9 cellular contexts compared by ENCODE assay signal in the genomic region with DNA sequence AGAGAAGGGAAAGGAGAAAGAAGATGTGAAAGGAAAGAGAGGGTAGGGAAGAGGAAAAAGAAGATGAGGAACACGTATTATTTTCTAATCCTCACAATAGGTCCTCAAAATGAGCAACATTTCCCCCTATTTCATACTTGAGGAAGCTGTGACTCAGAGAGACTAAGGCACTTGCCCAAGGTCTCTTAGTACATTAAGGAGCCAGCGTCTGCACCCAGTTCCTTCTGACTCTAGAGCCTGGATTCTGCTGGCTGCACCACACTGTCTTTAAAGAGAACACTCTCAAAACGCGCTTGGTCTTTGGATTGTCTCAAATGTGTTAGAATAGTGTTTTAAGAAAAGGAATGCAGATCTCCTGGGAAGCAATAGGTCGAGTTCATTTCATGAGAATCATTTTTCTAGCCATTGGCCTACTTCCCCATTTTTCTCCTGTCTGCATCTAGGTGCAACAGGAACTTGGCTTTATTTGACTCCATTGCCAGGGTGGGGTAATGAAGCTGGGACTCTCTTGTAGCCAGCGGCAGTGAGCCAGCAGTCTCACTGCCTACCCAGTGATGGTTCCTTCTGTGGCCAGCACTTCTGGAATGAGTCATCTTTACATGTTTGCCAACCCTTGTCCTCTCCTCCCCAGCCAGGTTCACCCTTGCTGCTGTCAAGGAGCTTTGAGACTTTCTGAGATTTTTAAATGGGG.
A peak's percentile ranks its signal among the peaks of the same experiment; 100 is the strongest.
DNase-seq lines count a peak whose midpoint lies in the region; ATAC-seq and TF ChIP-seq lines count a peak whose summit lies in the region.
"Had no signal": no experiment of that assay in that cellular context is flagged by ENCODE, and none has a peak within 500 bp of the region (broad histone marks: within the 10 kb centered on the region; RNA-seq: fewer than 3 reads in every experiment).

No MANE protein-coding gene starts in this region.

- no peaks in the 10 kb centered on the region for H3K27me3 ChIP-seq in thyroid gland

- no peaks in the 10 kb centered on the region for H3K9me3 ChIP-seq in thyroid gland

- CTCF ChIA-PET in Calu3 (lab: Charles Lee): interaction anchor here (1.3 kb wide), 1 partner anchor 9 kb away, joined by 3 read pairs; no protein-coding TSS in a partner anchor

- no peaks in the 10 kb centered on the region for H3K36me3 Mint-ChIP-seq in Calu3 (ENCODE audit: insufficient read depth, unreplicated experiment)
- peaks cover 56% of the 10 kb centered on the region for H3K36me3 Mint-ChIP-seq in T-helper 1 cell treated with Interleukin-12 subunit alpha and Interleukin-12 subunit beta and Interleukin-4 antibody, amounts not matched to agents 30 μg/mL and 1 μg/mL, for 36 hours (ENCODE audit: low read depth)

- no peak overlapping the region for H3K27ac Mint-ChIP-seq in Calu3 (ENCODE audit: unreplicated experiment)
- H3K27ac Mint-ChIP-seq in T-helper 1 cell treated with Interleukin-12 subunit alpha and Interleukin-12 subunit beta and Interleukin-4 antibody, amounts not matched to agents 30 μg/mL and 1 μg/mL, for 36 hours: peak overlapping the region; percentile 41

- H3K27ac ChIP-seq in thyroid gland: no peak overlapping the region
- H3K27ac ChIP-seq: parathyroid adenoma had no signal

- no peak overlapping the region for H3K4me3 Mint-ChIP-seq in Calu3 (ENCODE audit: low read depth, unreplicated experiment)
- peak overlapping the region; percentile 0 for H3K4me3 Mint-ChIP-seq in T-helper 1 cell treated with Interleukin-12 subunit alpha and Interleukin-12 subunit beta and Interleukin-4 antibody, amounts not matched to agents 30 μg/mL and 1 μg/mL, for 36 hours

- H3K36me3 ChIP-seq in thyroid gland: no peaks in the 10 kb centered on the region

- intact Hi-C loops in Calu3 (cut with micrococcal nuclease; ENCODE audit: unreplicated experiment) (no loop called here), left colon (cut with DNase I, micrococcal nuclease) (no loop called here), thyroid gland (cut with DNase I) (no loop called here)

- no peak for TF ChIP-seq POLR2A in thyroid gland (IDR thresholded peaks at IDR 0.05)

- no peaks in the 10 kb centered on the region for H3K9me3 Mint-ChIP-seq in Calu3 (ENCODE audit: low read depth, unreplicated experiment)
- H3K9me3 Mint-ChIP-seq in T-helper 1 cell treated with Interleukin-12 subunit alpha and Interleukin-12 subunit beta and Interleukin-4 antibody, amounts not matched to agents 30 μg/mL and 1 μg/mL, for 36 hours: no peaks in the 10 kb centered on the region

- DNase-seq in Calu3 (peak; percentile 24), left colon (peak in 1 of 2 donors; percentile 39), kidney glomerular epithelial cell (lab: John Stamatoyannopoulos, UW) (no peak), thyroid gland (no peak), GOT3 (lab: John Stamatoyannopoulos, UW) (no peak)

- TF ChIP-seq CTCF in Calu3 (IDR thresholded peaks at IDR 0.05; ENCODE audit: unreplicated experiment) (no peak), thyroid gland (IDR thresholded peaks at IDR 0.05) (no peak)

- BruUV-seq in Calu3 (replicated peaks; lab: Mats Ljungman, UMichigan): no TSS peak

- H3K4me1 ChIP-seq in thyroid gland: no peaks in the 10 kb centered on the region
- H3K4me1 ChIP-seq: parathyroid adenoma had no signal

- 50 to 59% methylated on average over 6 of the region's 6 CpGs for WGBS in thyroid gland, 2 donors

- H3K27me3 Mint-ChIP-seq in Calu3 (ENCODE audit: unreplicated experiment): no peaks in the 10 kb centered on the region
- H3K27me3 Mint-ChIP-seq in T-helper 1 cell treated with Interleukin-12 subunit alpha and Interleukin-12 subunit beta and Interleukin-4 antibody, amounts not matched to agents 30 μg/mL and 1 μg/mL, for 36 hours (ENCODE audit: low read depth): no peaks in the 10 kb centered on the region

- ATAC-seq in GM19372 (IDR thresholded peaks at IDR 0.05; ENCODE audit: low read depth, unreplicated experiment) (peak; percentile 90), HG03135 (IDR thresholded peaks at IDR 0.05; ENCODE audit: unreplicated experiment) (peak; percentile 93), left colon (peak; percentile 77)

- H3K4me1 Mint-ChIP-seq in Calu3 (ENCODE audit: low read depth, unreplicated experiment): no peaks in the 10 kb centered on the region
- H3K4me1 Mint-ChIP-seq in T-helper 1 cell treated with Interleukin-12 subunit alpha and Interleukin-12 subunit beta and Interleukin-4 antibody, amounts not matched to agents 30 μg/mL and 1 μg/mL, for 36 hours (ENCODE audit: low read depth): peaks cover 39% of the 10 kb centered on the region

- H3K4me3 ChIP-seq in thyroid gland (replicated peaks in 1 of 3): no peak overlapping the region
